Comparison of ENCODE assay signal across 8 cellular contexts in genomic region chr17:28571255-28572122, GRCh38. TPM values are rescaled to one million over a fixed set of nuclear protein-coding genes. Genes with fewer than 3 reads are reported as not detected.
DNase-seq lines count a peak whose midpoint lies in the region; ATAC-seq and TF ChIP-seq lines count a peak whose summit lies in the region.

Gene PIGS (minus strand): TSS chr17:28571524. CDS start chr17:28571496, 28 bp downstream.

- TF ChIP-seq POLR2A in GM19099 (IDR thresholded peaks at IDR 0.05; ENCODE audit: extremely low read depth, insufficient read length, low read depth): peak; percentile 80

- CTCF ChIA-PET in activated CD4-positive, alpha-beta T cell treated with anti-CD3 and anti-CD28 coated beads for 36 hours (lab: Charles Lee): interaction anchor here (0.5 to 3.2 kb wide), 17 partner anchors 14 to 214 kb away, joined by 3 to 38 read pairs (median 4); partner anchors contain the start of genes POLDIP2, RPL23A and UNC119

- no peaks in the 10 kb centered on the region for H3K27me3 Mint-ChIP-seq in activated CD4-positive, alpha-beta T cell treated with anti-CD3 and anti-CD28 coated beads for 36 hours
- no peaks in the 10 kb centered on the region for H3K27me3 Mint-ChIP-seq in chondrocyte (ENCODE audit: low read depth)

- peak within 1 kb of the TSS; percentile 95 for H3K4me3 Mint-ChIP-seq in activated CD4-positive, alpha-beta T cell treated with anti-CD3 and anti-CD28 coated beads for 36 hours
- H3K4me3 Mint-ChIP-seq in chondrocyte (ENCODE audit: unreplicated experiment): peak within 1 kb of the TSS; percentile 84

- H3K36me3 ChIP-seq in kidney epithelial cell (ENCODE audit: control insufficient read depth, insufficient read depth, low read length): no peaks in the 10 kb centered on the region

- intact Hi-C loops in activated CD4-positive, alpha-beta T cell treated with anti-CD3 and anti-CD28 coated beads for 36 hours (cut with DNase I, micrococcal nuclease): loop anchor here (1.0 to 2.0 kb wide), 6 partner anchors 19 to 236 kb away; partner anchors contain the start of genes SPAG5 (in 2 of the 2), UNC119 (in 2 of the 2), BLTP2 (in 1 of the 2) and IFT20 (in 1 of the 2)

- peaks cover 47% of the 10 kb centered on the region for H3K36me3 Mint-ChIP-seq in activated CD4-positive, alpha-beta T cell treated with anti-CD3 and anti-CD28 coated beads for 36 hours (ENCODE audit: low read depth)
- peaks cover 4% of the 10 kb centered on the region for H3K36me3 Mint-ChIP-seq in chondrocyte (ENCODE audit: low read depth)

- H3K4me1 Mint-ChIP-seq in activated CD4-positive, alpha-beta T cell treated with anti-CD3 and anti-CD28 coated beads for 36 hours: peaks cover 51% of the 10 kb centered on the region
- H3K4me1 Mint-ChIP-seq in chondrocyte (ENCODE audit: low read depth): peaks cover 29% of the 10 kb centered on the region

- H3K4me3 ChIP-seq in kidney epithelial cell (ENCODE audit: low read depth, low read length): peak within 1 kb of the TSS; percentile 57

- H3K9me3 Mint-ChIP-seq in activated CD4-positive, alpha-beta T cell treated with anti-CD3 and anti-CD28 coated beads for 36 hours (ENCODE audit: low read depth): no peaks in the 10 kb centered on the region
- no peaks in the 10 kb centered on the region for H3K9me3 Mint-ChIP-seq in chondrocyte (ENCODE audit: low read depth)

- DNase-seq in AG20443 (ENCODE audit: low spot score) (peak; percentile 99), NCI-H510A (lab: John Stamatoyannopoulos, UW) (peak; percentile 92), chondrocyte (ENCODE audit: low spot score) (peak; percentile 98), kidney epithelial cell (ENCODE audit: low read depth) (peak; percentile 74)
- peak; percentile 96 for DNase-seq in activated CD4-positive, alpha-beta T cell treated with anti-CD3 and anti-CD28 coated beads for 36 hours
- peak; percentile 98 for DNase-seq in stimulated activated CD4-positive, alpha-beta T cell treated with anti-CD3 and anti-CD28 coated beads, Interleukin-15, amount 100 ng/mL, for 24 hours

- POLR2A ChIA-PET in activated CD4-positive, alpha-beta T cell treated with anti-CD3 and anti-CD28 coated beads for 36 hours (lab: Charles Lee): interaction anchor here (0.6 to 2.7 kb wide), 9 partner anchors 20 to 380 kb away, joined by 3 to 16 read pairs (median 4); partner anchors contain the start of genes BLTP2, PHF12, PROCA1 and RPL23A

- no peaks in the 10 kb centered on the region for H3K27me3 ChIP-seq in kidney epithelial cell (ENCODE audit: control insufficient read depth, insufficient read depth, low read length)

- H3K27ac Mint-ChIP-seq in activated CD4-positive, alpha-beta T cell treated with anti-CD3 and anti-CD28 coated beads for 36 hours: peak within 1 kb of the TSS; percentile 94
- H3K27ac Mint-ChIP-seq in chondrocyte (ENCODE audit: unreplicated experiment): peak within 1 kb of the TSS; percentile 74

- ATAC-seq in HG03432 (IDR thresholded peaks at IDR 0.05; ENCODE audit: unreplicated experiment): peak; percentile 81
- ATAC-seq in activated CD4-positive, alpha-beta T cell treated with anti-CD3 and anti-CD28 coated beads for 36 hours: peak; percentile 99

- TF ChIP-seq CTCF in chondrocyte (IDR thresholded peaks at IDR 0.05) (no peak), kidney epithelial cell (IDR thresholded peaks at IDR 0.05; ENCODE audit: insufficient read depth, low read length, poor library complexity, severe bottlenecking) (no peak)

RNA-seq across cellular contexts. Expression of gene PIGS, which starts in this region (rescaled TPM):
- total RNA-seq in activated CD4-positive, alpha-beta T cell treated with anti-CD3 and anti-CD28 coated beads for 36 hours: 10 to 100 TPM; 38.7 to 41.4 TPM
- total RNA-seq in chondrocyte (56.5 to 65.7 TPM (median 62.9 TPM) in 3 replicates), kidney epithelial cell (52.9 and 65.2 TPM in 2 replicates)

Comparison
In these comparisons a context has a peak if more than half of its experiments do, and no peak if none do; other contexts are left out.
1. Peak in every context shown above with its lines: DNase-seq, ATAC-seq and H3K4me3 ChIP-seq.